In the genomic region with DNA sequence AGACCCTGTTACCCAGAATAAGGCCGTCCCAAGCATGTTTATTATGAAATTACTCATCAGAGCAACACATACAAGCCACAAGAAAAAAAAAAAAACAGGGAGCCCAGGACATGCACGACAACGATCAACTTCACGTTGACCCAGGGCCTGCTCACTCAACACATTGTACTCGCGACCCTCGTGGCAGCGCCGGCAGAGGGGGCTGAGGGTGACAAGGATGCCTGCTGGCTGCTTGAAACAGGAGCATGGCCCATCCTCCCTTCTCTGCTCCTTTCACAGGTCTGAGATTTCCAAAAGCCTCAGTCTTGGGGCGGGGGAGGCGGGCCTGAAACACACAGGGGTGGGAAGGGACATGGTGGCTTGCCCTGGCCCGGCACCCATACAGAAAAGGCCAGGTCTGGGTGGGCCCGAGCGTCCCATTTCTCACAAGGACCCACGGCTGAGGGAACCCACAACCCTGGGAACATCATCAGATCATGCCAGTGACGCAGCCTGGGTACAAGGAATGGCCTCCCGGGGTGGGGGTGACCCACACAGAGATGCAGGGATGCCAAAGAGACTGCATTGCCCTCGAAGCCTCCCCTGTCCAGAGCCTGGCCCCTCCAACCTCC, we compare ENCODE assay signal across 24 cellular contexts.
"Had no signal": no experiment of that assay in that cellular context is flagged by ENCODE, and none has a peak within 500 bp of the region (broad histone marks: within the 10 kb centered on the region; RNA-seq: fewer than 3 reads in every experiment).

No MANE protein-coding gene starts in this region.

- DNase-seq: activated B cell treated with CpG ODN at 0.5 μM for 24 hours; activated CD4-positive, alpha-beta memory T cell treated with anti-CD3 and anti-CD28 coated beads for 36 hours; activated CD4-positive, alpha-beta T cell treated with anti-CD3 and anti-CD28 coated beads for 1 hour; activated CD4-positive, alpha-beta T cell treated with anti-CD3 and anti-CD28 coated beads, Interleukin-2, amount 10 ng/mL, durations not matched to agents 24 days and 14 days; activated naive CD4-positive, alpha-beta T cell treated with anti-CD3 and anti-CD28 coated beads, Interleukin-2, amount 50 U/mL, for 16 hours; activated naive CD8-positive, alpha-beta T cell treated with anti-CD3 and anti-CD28 coated beads, Interleukin-2, amount 10 ng/mL, durations not matched to agents 7 days and 5 days; activated T-cell treated with anti-CD3 and anti-CD28 coated beads for 4 hours; adrenal gland; anterior cingulate cortex; Kasumi-1; NCI-H1105 treated with DMSO at 0.1 percent for 48 hours; NCI-H1436 treated with DMSO at 0.1 percent for 48 hours; NCI-H187; NCI-H2081; NCI-H510A treated with DMSO at 0.1 percent for 48 hours; NCI-H69; PC-3; SIG-M5; T-cell; T-helper 2 cell; T1000 had no signal

- H3K9me3 ChIP-seq: adrenal gland had no signal

- H3K4me3 ChIP-seq: adrenal gland, SK-N-MC had no signal

- ATAC-seq: PC-3, T-cell had no signal

- H3K27ac ChIP-seq: adrenal gland, SK-N-MC had no signal

- H3K27me3 Mint-ChIP-seq: activated B cell treated with CpG ODN at 0.5 μM for 24 hours; activated CD4-positive, alpha-beta memory T cell treated with anti-CD3 and anti-CD28 coated beads for 36 hours; activated CD4-positive, alpha-beta T cell treated with anti-CD3 and anti-CD28 coated beads, Interleukin-2, amount 10 ng/mL, durations not matched to agents 24 days and 14 days; activated naive CD8-positive, alpha-beta T cell treated with anti-CD3 and anti-CD28 coated beads, Interleukin-2, amount 10 ng/mL, durations not matched to agents 7 days and 5 days; T-cell had no signal

- H3K4me3 Mint-ChIP-seq: activated B cell treated with CpG ODN at 0.5 μM for 24 hours; activated CD4-positive, alpha-beta memory T cell treated with anti-CD3 and anti-CD28 coated beads for 36 hours; activated CD4-positive, alpha-beta T cell treated with anti-CD3 and anti-CD28 coated beads, Interleukin-2, amount 10 ng/mL, durations not matched to agents 24 days and 14 days; activated naive CD8-positive, alpha-beta T cell treated with anti-CD3 and anti-CD28 coated beads, Interleukin-2, amount 10 ng/mL, durations not matched to agents 7 days and 5 days had no signal

- H3K27me3 ChIP-seq: adrenal gland had no signal

- H3K27ac Mint-ChIP-seq: activated B cell treated with CpG ODN at 0.5 μM for 24 hours; activated CD4-positive, alpha-beta memory T cell treated with anti-CD3 and anti-CD28 coated beads for 36 hours; activated naive CD8-positive, alpha-beta T cell treated with anti-CD3 and anti-CD28 coated beads, Interleukin-2, amount 10 ng/mL, durations not matched to agents 7 days and 5 days had no signal

- FAIRE-seq: RCC 7860, TTC549 had no signal

- H3K9me3 Mint-ChIP-seq: activated B cell treated with CpG ODN at 0.5 μM for 24 hours; activated CD4-positive, alpha-beta memory T cell treated with anti-CD3 and anti-CD28 coated beads for 36 hours; activated CD4-positive, alpha-beta T cell treated with anti-CD3 and anti-CD28 coated beads, Interleukin-2, amount 10 ng/mL, durations not matched to agents 24 days and 14 days; activated naive CD8-positive, alpha-beta T cell treated with anti-CD3 and anti-CD28 coated beads, Interleukin-2, amount 10 ng/mL, durations not matched to agents 7 days and 5 days; T-cell had no signal
